In genomic region chr12:132355742-132356681, GRCh38 we compare ENCODE assay signal across 17 cellular contexts. TPM values are rescaled to one million over a fixed set of nuclear protein-coding genes. Genes with fewer than 3 reads are reported as not detected.
"Had no signal": no experiment of that assay in that cellular context is flagged by ENCODE, and none has a peak within 500 bp of the region (broad histone marks: within the 10 kb centered on the region; RNA-seq: fewer than 3 reads in every experiment).

No MANE protein-coding gene starts in this region.

- H3K4me3 ChIP-seq: adrenal gland, esophagus squamous epithelium, right lobe of liver, smooth muscle cell had no signal

- H3K4me1 Mint-ChIP-seq: activated CD4-positive, alpha-beta T cell treated with anti-CD3 and anti-CD28 coated beads, Interleukin-2, amount 10 ng/mL, durations not matched to agents 7 days and 5 days; activated naive CD4-positive, alpha-beta T cell treated with anti-CD3 and anti-CD28 coated beads, Interleukin-2, amount 10 ng/mL, durations not matched to agents 7 days and 5 days; activated T-helper 17 cell treated with anti-CD3 and anti-CD28 coated beads, Interleukin-2, amount 50 U/mL, for 72 hours; stimulated activated naive CD8-positive, alpha-beta T cell treated with anti-CD3 and anti-CD28 coated beads, Interleukin-15, amount 100 ng/mL, for 72 hours had no signal

- H3K36me3 Mint-ChIP-seq: type B pancreatic cell had no signal

- H3K4me3 Mint-ChIP-seq: activated CD4-positive, alpha-beta T cell treated with anti-CD3 and anti-CD28 coated beads, Interleukin-2, amount 10 ng/mL, durations not matched to agents 7 days and 5 days; activated naive CD4-positive, alpha-beta T cell treated with anti-CD3 and anti-CD28 coated beads, Interleukin-2, amount 10 ng/mL, durations not matched to agents 7 days and 5 days; activated T-helper 17 cell treated with anti-CD3 and anti-CD28 coated beads, Interleukin-2, amount 50 U/mL, for 72 hours; nephron progenitor cell; stimulated activated naive CD8-positive, alpha-beta T cell treated with anti-CD3 and anti-CD28 coated beads, Interleukin-15, amount 100 ng/mL, for 72 hours; T-helper 2 cell treated with Interferon-gamma antibody and Interleukin-4, amounts not matched to agents 5 μg/mL and 100 μg/mL, for 36 hours; type B pancreatic cell had no signal

- DNase-seq: activated CD4-positive, alpha-beta T cell treated with anti-CD3 and anti-CD28 coated beads, Interleukin-2, amount 10 ng/mL, durations not matched to agents 7 days and 5 days; activated CD8-positive, alpha-beta memory T cell treated with anti-CD3 and anti-CD28 coated beads for 24 hours; activated naive CD4-positive, alpha-beta T cell treated with anti-CD3 and anti-CD28 coated beads, Interleukin-2, amount 10 ng/mL, durations not matched to agents 7 days and 5 days; activated T-cell treated with anti-CD3 and anti-CD28 coated beads for 4 hours; central memory CD4-positive, alpha-beta T cell; cortex of kidney; effector CD4-positive, alpha-beta T cell; esophagus squamous epithelium; nephron progenitor cell; stimulated activated naive CD8-positive, alpha-beta T cell treated with anti-CD3 and anti-CD28 coated beads, Interleukin-15, amount 100 ng/mL, for 72 hours had no signal

- H3K9me3 Mint-ChIP-seq: activated T-helper 17 cell treated with anti-CD3 and anti-CD28 coated beads, Interleukin-2, amount 50 U/mL, for 72 hours; type B pancreatic cell had no signal

- H3K27ac Mint-ChIP-seq: activated CD4-positive, alpha-beta T cell treated with anti-CD3 and anti-CD28 coated beads, Interleukin-2, amount 10 ng/mL, durations not matched to agents 7 days and 5 days; activated naive CD4-positive, alpha-beta T cell treated with anti-CD3 and anti-CD28 coated beads, Interleukin-2, amount 10 ng/mL, durations not matched to agents 7 days and 5 days; activated T-helper 17 cell treated with anti-CD3 and anti-CD28 coated beads, Interleukin-2, amount 50 U/mL, for 72 hours; nephron progenitor cell; stimulated activated naive CD8-positive, alpha-beta T cell treated with anti-CD3 and anti-CD28 coated beads, Interleukin-15, amount 100 ng/mL, for 72 hours; T-helper 2 cell treated with Interferon-gamma antibody and Interleukin-4, amounts not matched to agents 5 μg/mL and 100 μg/mL, for 36 hours; type B pancreatic cell had no signal

- H3K27me3 Mint-ChIP-seq: activated CD4-positive, alpha-beta T cell treated with anti-CD3 and anti-CD28 coated beads, Interleukin-2, amount 10 ng/mL, durations not matched to agents 7 days and 5 days; activated T-helper 17 cell treated with anti-CD3 and anti-CD28 coated beads, Interleukin-2, amount 50 U/mL, for 72 hours had no signal

RNA-seq across cellular contexts. Expression of gene GALNT9, which starts 26.6 kb away (rescaled TPM):
- total RNA-seq: activated CD4-positive, alpha-beta T cell treated with anti-CD3 and anti-CD28 coated beads, Interleukin-2, amount 10 ng/mL, durations not matched to agents 7 days and 5 days; esophagus squamous epithelium; fibroblast of villous mesenchyme; right lobe of liver; smooth muscle cell had no signal
